ENCODE assay signal across 9 cellular contexts in genomic region chr11:48063424-48063978, GRCh38.
DNase-seq lines count a peak whose midpoint lies in the region; ATAC-seq lines count a peak whose summit lies in the region.
"Had no signal": no experiment of that assay in that cellular context is flagged by ENCODE, and none has a peak within 500 bp of the region (broad histone marks: within the 10 kb centered on the region; RNA-seq: fewer than 3 reads in every experiment).

No MANE protein-coding gene starts in this region.

- POLR2A ChIA-PET in naive thymus-derived CD8-positive, alpha-beta T cell (lab: Charles Lee) = interaction anchor here (0.6 to 1.1 kb wide), 3 partner anchors 62 to 1720 kb away, joined by 3 to 5 read pairs (median 3); no protein-coding TSS in a partner anchor

- H3K4me1 Mint-ChIP-seq in naive thymus-derived CD8-positive, alpha-beta T cell = peaks cover 14 to 74% (median 38%) of the 10 kb centered on the region in 4 donors

- peak overlapping the region in 8 of 10 donors; percentile 14 to 77 (median 38) for H3K27ac Mint-ChIP-seq in naive thymus-derived CD8-positive, alpha-beta T cell

- in situ Hi-C loops in ACHN (cut with HindIII; ENCODE audit: low pct_ligation_motif_present, low pct_unique_long_range_greater_than_20kb, low sequenced_read_pairs) = no loop called here

- H3K9me3 Mint-ChIP-seq in naive thymus-derived CD8-positive, alpha-beta T cell = no peaks in the 10 kb centered on the region

- DNase-seq in ACHN (peak; percentile 73), LHCN-M2 (ENCODE audit: low read depth) (peak; percentile 84), dermis blood vessel endothelial cell (peak; percentile 25), hippocampal formation (lab: John Stamatoyannopoulos, UW) (no peak), NCI-H1694 treated with DMSO at 0.1 percent for 48 hours (lab: John Stamatoyannopoulos, UW) (no peak)
- no peak for DNase-seq in naive thymus-derived CD8-positive, alpha-beta T cell
- DNase-seq in stimulated activated CD4-positive, alpha-beta T cell treated with anti-CD3 and anti-CD28 coated beads, Interleukin-4, amount 100 ng/mL, for 1 hour = no peak
- DNase-seq: activated T-cell treated with anti-CD3 and anti-CD28 coated beads, Interleukin-2, amount 50 U/mL, for 1 hour had no signal

- ATAC-seq in naive thymus-derived CD8-positive, alpha-beta T cell = no peak
- ATAC-seq in GM19395 (IDR thresholded peaks at IDR 0.05; ENCODE audit: unreplicated experiment) = no peak

- no peak overlapping the region for H3K4me3 Mint-ChIP-seq in naive thymus-derived CD8-positive, alpha-beta T cell

- peaks cover 0 to 3% (median 0%) of the 10 kb centered on the region in 3 donors for H3K36me3 Mint-ChIP-seq in naive thymus-derived CD8-positive, alpha-beta T cell

- H3K27me3 Mint-ChIP-seq in naive thymus-derived CD8-positive, alpha-beta T cell = no peaks in the 10 kb centered on the region

Comparison
In these comparisons a context has a peak if more than half of its experiments do, and no peak if none do; other contexts are left out.
1. DNase-seq: peak in ACHN (single experiment), LHCN-M2 (single experiment) and dermis blood vessel endothelial cell (single experiment); none in naive thymus-derived CD8-positive, alpha-beta T cell (0 of 10), hippocampal formation (0 of 2), stimulated activated CD4-positive, alpha-beta T cell treated with anti-CD3 and anti-CD28 coated beads, Interleukin-4, amount 100 ng/mL, for 1 hour (single experiment) and NCI-H1694 treated with DMSO at 0.1 percent for 48 hours (single experiment).